In genomic region chr11:764322-765024, GRCh38 we compare ENCODE assay signal across 2 cellular contexts.
TF ChIP-seq lines count a peak whose summit lies in the region.

No MANE protein-coding gene starts in this region.

TF ChIP-seq in HCT116, 20 proteins besides CTCF, POLR2A, EP300 and RAD21:
- no peak for TF ChIP-seq CBX3 (IDR thresholded peaks at IDR 0.05; ENCODE audit: low read depth)
- TF ChIP-seq SRF (IDR thresholded peaks at IDR 0.05; ENCODE audit: low read depth): no peak
- peak; percentile 43 for TF ChIP-seq POLR2AphosphoS5 (IDR thresholded peaks at IDR 0.05; ENCODE audit: low read depth, low read length)

TF ChIP-seq in endothelial cell of umbilical vein, 7 proteins besides CTCF, POLR2A, EP300 and RAD21:
- no peak for TF ChIP-seq MAX (IDR thresholded peaks at IDR 0.05; ENCODE audit: insufficient read depth, insufficient read length)
TF ChIP-seq in endothelial cell of umbilical vein: peak in this region for 0.
